34 cellular contexts compared by ENCODE assay signal in the genomic region with DNA sequence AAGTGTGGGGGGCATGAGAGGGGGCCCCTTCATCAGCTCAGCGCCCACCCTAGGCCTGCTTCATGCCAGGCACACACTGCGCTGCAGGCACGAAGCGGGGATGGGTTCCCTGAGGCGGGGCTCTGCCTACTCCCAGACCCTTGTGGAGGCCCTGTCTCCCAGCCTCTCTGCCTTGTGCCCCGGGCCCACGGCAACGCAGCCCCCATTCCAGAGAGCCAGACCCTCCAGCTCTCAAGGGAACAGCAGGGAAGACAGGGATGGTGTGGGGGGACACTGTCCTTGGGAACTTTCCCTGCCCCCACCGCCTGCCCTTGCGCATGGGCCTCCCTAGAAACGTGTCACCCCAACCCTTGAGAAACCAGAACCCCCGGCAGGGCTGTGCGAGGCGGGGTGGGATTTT.
"Had no signal": no experiment of that assay in that cellular context is flagged by ENCODE, and none has a peak within 500 bp of the region (broad histone marks: within the 10 kb centered on the region; RNA-seq: fewer than 3 reads in every experiment).

No MANE protein-coding gene starts in this region.

- H3K9me3 Mint-ChIP-seq: activated CD8-positive, alpha-beta T cell treated with anti-CD3 and anti-CD28 coated beads for 36 hours; activated naive CD8-positive, alpha-beta T cell treated with anti-CD3 and anti-CD28 coated beads for 36 hours; activated naive CD8-positive, alpha-beta T cell treated with anti-CD3 and anti-CD28 coated beads, Interleukin-2, amount 50 U/mL, for 24 hours; activated T-cell treated with anti-CD3 and anti-CD28 coated beads, Interleukin-2, amount 50 U/mL, for 4 hours; activated T-helper 17 cell treated with anti-CD3 and anti-CD28 coated beads, Interleukin-2, amount 50 U/mL, for 72 hours; T-helper 2 cell treated with Interferon-gamma antibody and Interleukin-4, amounts not matched to agents 5 μg/mL and 100 μg/mL, for 36 hours had no signal

- H3K4me3 ChIP-seq: adrenal gland, body of pancreas, colonic mucosa, esophagus squamous epithelium, gastroesophageal sphincter had no signal

- H3K36me3 ChIP-seq: adrenal gland, colonic mucosa, esophagus squamous epithelium, gastroesophageal sphincter, WERI-Rb-1 had no signal

- H3K9me3 ChIP-seq: adrenal gland, body of pancreas, colonic mucosa, esophagus squamous epithelium, gastroesophageal sphincter had no signal

- DNase-seq: activated B cell treated with CpG ODN at 0.5 μM for 24 hours; activated CD4-positive, alpha-beta T cell treated with anti-CD3 and anti-CD28 coated beads for 48 hours; activated CD4-positive, alpha-beta T cell treated with anti-CD3 and anti-CD28 coated beads, Interleukin-2, amount 50 U/mL, for 1 hour; activated CD4-positive, alpha-beta T cell treated with anti-CD3 and anti-CD28 coated beads, Interleukin-2, amount 50 U/mL, for 48 hours; activated CD8-positive, alpha-beta memory T cell treated with anti-CD3 and anti-CD28 coated beads for 24 hours; activated CD8-positive, alpha-beta T cell treated with anti-CD3 and anti-CD28 coated beads for 36 hours; activated effector memory CD4-positive, alpha-beta T cell treated with Interleukin-2 at 50 U/mL for 16 hours; activated gamma-delta T cell treated with Interleukin-2 at 50 U/mL for 16 hours; activated naive CD4-positive, alpha-beta T cell treated with anti-CD3 and anti-CD28 coated beads, Interleukin-2, amount 50 U/mL, for 16 hours; activated naive CD4-positive, alpha-beta T cell treated with Interleukin-2 at 50 U/mL for 16 hours; activated naive CD8-positive, alpha-beta T cell treated with anti-CD3 and anti-CD28 coated beads for 36 hours; activated naive CD8-positive, alpha-beta T cell treated with anti-CD3 and anti-CD28 coated beads, Interleukin-2, amount 50 U/mL, for 24 hours; activated T-cell treated with anti-CD3 and anti-CD28 coated beads, Interleukin-2, amount 50 U/mL, for 4 hours; adrenal gland; amygdala; aorta; body of pancreas; central memory CD4-positive, alpha-beta T cell; cerebellar nuclear complex; colonic mucosa; effector CD8-positive, alpha-beta T cell; esophagus squamous epithelium; foreskin melanocyte; T-helper 1 cell; T-helper 17 cell; T1000; WERI-Rb-1 had no signal

- H3K36me3 Mint-ChIP-seq: activated naive CD8-positive, alpha-beta T cell treated with anti-CD3 and anti-CD28 coated beads for 36 hours had no signal

- ATAC-seq: activated CD4-positive, CD25-positive, alpha-beta regulatory T cell treated with anti-CD3 and anti-CD28 coated beads, Interleukin-2, amount 50 U/mL, for 24 hours; activated CD8-positive, alpha-beta T cell treated with anti-CD3 and anti-CD28 coated beads for 36 hours; activated naive CD8-positive, alpha-beta T cell treated with anti-CD3 and anti-CD28 coated beads, Interleukin-2, amount 50 U/mL, for 24 hours; activated T-cell treated with anti-CD3 and anti-CD28 coated beads, Interleukin-2, amount 50 U/mL, for 4 hours; activated T-helper 17 cell treated with anti-CD3 and anti-CD28 coated beads, Interleukin-2, amount 50 U/mL, for 72 hours; body of pancreas; gastroesophageal sphincter; T-helper 17 cell had no signal

- FAIRE-seq: endometrium, endothelial cell of umbilical vein had no signal

- H3K27ac ChIP-seq: adrenal gland, colonic mucosa, epithelial cell of prostate, esophagus squamous epithelium, gastroesophageal sphincter, WERI-Rb-1 had no signal

- H3K27me3 ChIP-seq: adrenal gland, body of pancreas, colonic mucosa, gastroesophageal sphincter had no signal

- H3K27ac Mint-ChIP-seq: activated B cell treated with CpG ODN at 0.5 μM for 24 hours; activated CD8-positive, alpha-beta T cell treated with anti-CD3 and anti-CD28 coated beads for 36 hours; activated naive CD8-positive, alpha-beta T cell treated with anti-CD3 and anti-CD28 coated beads for 36 hours; activated naive CD8-positive, alpha-beta T cell treated with anti-CD3 and anti-CD28 coated beads, Interleukin-2, amount 50 U/mL, for 24 hours; activated T-helper 17 cell treated with anti-CD3 and anti-CD28 coated beads, Interleukin-2, amount 50 U/mL, for 72 hours; T-helper 17 cell; T-helper 2 cell treated with Interferon-gamma antibody and Interleukin-4, amounts not matched to agents 5 μg/mL and 100 μg/mL, for 36 hours had no signal
